Comparison of ENCODE assay signal across 15 cellular contexts in genomic region chr22:31628362-31628761, GRCh38. TPM values are rescaled to one million over a fixed set of nuclear protein-coding genes. Genes with fewer than 3 reads are reported as not detected.
A peak's percentile ranks its signal among the peaks of the same experiment; 100 is the strongest.
DNase-seq lines count a peak whose midpoint lies in the region; ATAC-seq and TF ChIP-seq lines count a peak whose summit lies in the region.
"Had no signal": no experiment of that assay in that cellular context is flagged by ENCODE, and none has a peak within 500 bp of the region (broad histone marks: within the 10 kb centered on the region; RNA-seq: fewer than 3 reads in every experiment).

No MANE protein-coding gene starts in this region.

- POLR2A ChIA-PET in T-cell (lab: Charles Lee), result no interaction called here

- no peaks in the 10 kb centered on the region for H3K27me3 ChIP-seq in dorsolateral prefrontal cortex
- H3K27me3 ChIP-seq in gastroesophageal sphincter, result no peaks in the 10 kb centered on the region

- CTCF ChIA-PET in T-cell (lab: Charles Lee), result no interaction called here

- peaks cover 0 to 4% of the 10 kb centered on the region in 2 donors for H3K36me3 ChIP-seq in gastroesophageal sphincter

- H3K9me3 Mint-ChIP-seq in activated CD4-positive, alpha-beta T cell treated with anti-CD3 and anti-CD28 coated beads, Interleukin-2, amount 10 ng/mL, durations not matched to agents 24 days and 14 days, result no peaks in the 10 kb centered on the region
- no peaks in the 10 kb centered on the region for H3K9me3 Mint-ChIP-seq in T-cell
- no peaks in the 10 kb centered on the region for H3K9me3 Mint-ChIP-seq in stimulated activated naive B cell treated with anti-CD40 and anti-IgM and Interleukin-4, amounts not matched to agents 10 μg/mL and 1 μg/mL and 100 μg/mL, for 72 hours

- peak overlapping the region; percentile 90 for H3K4me3 Mint-ChIP-seq in activated CD4-positive, alpha-beta T cell treated with anti-CD3 and anti-CD28 coated beads, Interleukin-2, amount 10 ng/mL, durations not matched to agents 24 days and 14 days
- H3K4me3 Mint-ChIP-seq in T-cell, result peak overlapping the region in 1 of 3 donors; percentile 82
- peak overlapping the region in 1 of 2 donors; percentile 93 for H3K4me3 Mint-ChIP-seq in stimulated activated naive B cell treated with anti-CD40 and anti-IgM and Interleukin-4, amounts not matched to agents 10 μg/mL and 1 μg/mL and 100 μg/mL, for 72 hours

- H3K27me3 Mint-ChIP-seq in activated CD4-positive, alpha-beta T cell treated with anti-CD3 and anti-CD28 coated beads, Interleukin-2, amount 10 ng/mL, durations not matched to agents 24 days and 14 days, result no peaks in the 10 kb centered on the region
- H3K27me3 Mint-ChIP-seq in T-cell, result no peaks in the 10 kb centered on the region
- H3K27me3 Mint-ChIP-seq in stimulated activated naive B cell treated with anti-CD40 and anti-IgM and Interleukin-4, amounts not matched to agents 10 μg/mL and 1 μg/mL and 100 μg/mL, for 72 hours, result no peaks in the 10 kb centered on the region

- H3K27ac ChIP-seq in dorsolateral prefrontal cortex (peak overlapping the region in 37 of 59 donors; percentile 22 to 98 (median 93)), gastroesophageal sphincter (peak overlapping the region in 1 of 4 donors; percentile 59)
- H3K27ac ChIP-seq: A549, HL-60 had no signal

- no peak for TF ChIP-seq POLR2A in gastroesophageal sphincter (IDR thresholded peaks at IDR 0.05)

- intact Hi-C loops in activated CD4-positive, alpha-beta T cell treated with anti-CD3 and anti-CD28 coated beads, Interleukin-2, amount 10 ng/mL, durations not matched to agents 24 days and 14 days (cut with micrococcal nuclease), result no loop called here
- intact Hi-C loops in dorsolateral prefrontal cortex (cut with DNase I), result loop anchor here in 1 of 2 donors (10.0 kb wide), 2 partner anchors 234 to 284 kb away; partner anchors contain the start of genes DRG1 and PATZ1

- peaks cover 4 to 73% (median 35%) of the 10 kb centered on the region in 3 donors for H3K4me1 ChIP-seq in gastroesophageal sphincter

- peaks cover 18% of the 10 kb centered on the region for H3K36me3 Mint-ChIP-seq in activated CD4-positive, alpha-beta T cell treated with anti-CD3 and anti-CD28 coated beads, Interleukin-2, amount 10 ng/mL, durations not matched to agents 24 days and 14 days (ENCODE audit: low read depth)
- no peaks in the 10 kb centered on the region for H3K36me3 Mint-ChIP-seq in T-cell
- H3K36me3 Mint-ChIP-seq in stimulated activated naive B cell treated with anti-CD40 and anti-IgM and Interleukin-4, amounts not matched to agents 10 μg/mL and 1 μg/mL and 100 μg/mL, for 72 hours, result peaks cover 26 to 51% of the 10 kb centered on the region in 2 donors

- peak overlapping the region; percentile 30 for H3K27ac Mint-ChIP-seq in activated CD4-positive, alpha-beta T cell treated with anti-CD3 and anti-CD28 coated beads, Interleukin-2, amount 10 ng/mL, durations not matched to agents 24 days and 14 days
- peak overlapping the region; percentile 81 to 84 for H3K27ac Mint-ChIP-seq in T-cell
- peak overlapping the region; percentile 67 for H3K27ac Mint-ChIP-seq in stimulated activated naive B cell treated with anti-CD40 and anti-IgM and Interleukin-4, amounts not matched to agents 10 μg/mL and 1 μg/mL and 100 μg/mL, for 72 hours

- DNase-seq in activated CD4-positive, alpha-beta T cell treated with anti-CD3 and anti-CD28 coated beads, Interleukin-2, amount 10 ng/mL, durations not matched to agents 24 days and 14 days, result no peak
- no peak for DNase-seq in activated CD4-positive, alpha-beta T cell treated with anti-CD3 and anti-CD28 coated beads, Interleukin-2, amount 50 U/mL, for 4 hours
- DNase-seq in T-cell (no peak), dorsolateral prefrontal cortex (no peak)
- no peak for DNase-seq in stimulated activated naive B cell treated with anti-CD40 and anti-IgM and Interleukin-4, amounts not matched to agents 10 μg/mL and 1 μg/mL and 100 μg/mL, for 72 hours
- DNase-seq: activated CD4-positive, alpha-beta T cell treated with anti-CD3 and anti-CD28 coated beads, Interleukin-2, amount 50 U/mL, for 1 hour; DMS153; glutamatergic neuron had no signal

- H3K4me1 Mint-ChIP-seq in activated CD4-positive, alpha-beta T cell treated with anti-CD3 and anti-CD28 coated beads, Interleukin-2, amount 10 ng/mL, durations not matched to agents 24 days and 14 days, result peaks cover 29% of the 10 kb centered on the region
- H3K4me1 Mint-ChIP-seq in T-cell, result peaks cover 50 to 57% (median 53%) of the 10 kb centered on the region in 3 donors
- H3K4me1 Mint-ChIP-seq in stimulated activated naive B cell treated with anti-CD40 and anti-IgM and Interleukin-4, amounts not matched to agents 10 μg/mL and 1 μg/mL and 100 μg/mL, for 72 hours, result peaks cover 51 to 88% of the 10 kb centered on the region in 2 donors

- H3K4me3 ChIP-seq in dorsolateral prefrontal cortex (no peak overlapping the region), gastroesophageal sphincter (no peak overlapping the region)
- H3K4me3 ChIP-seq: A549, skin epidermis had no signal

- TF ChIP-seq CTCF in dorsolateral prefrontal cortex (IDR thresholded peaks at IDR 0.05 in 54 of 56, conservative IDR thresholded peaks at IDR 0.05 in 2 of 56; ENCODE audit: low read depth in 1 of 56, partially characterized antibody in 56 of 56) (no peak), gastroesophageal sphincter (IDR thresholded peaks at IDR 0.05) (no peak)

- no peak for TF ChIP-seq EP300 in gastroesophageal sphincter (IDR thresholded peaks at IDR 0.05)

- ATAC-seq in T-cell (replicated peaks in 1 of 4) (no peak), GM21367 (IDR thresholded peaks at IDR 0.05; ENCODE audit: unreplicated experiment) (no peak), gastroesophageal sphincter (no peak), GM18517 (IDR thresholded peaks at IDR 0.05; ENCODE audit: unreplicated experiment) (no peak)
- no peak for ATAC-seq in stimulated activated naive B cell treated with anti-CD40 and anti-IgM and Interleukin-4, amounts not matched to agents 10 μg/mL and 1 μg/mL and 100 μg/mL, for 72 hours (replicated peaks)
- ATAC-seq: A549, left lobe of liver had no signal

- H3K9me3 ChIP-seq in gastroesophageal sphincter, result no peaks in the 10 kb centered on the region
- H3K9me3 ChIP-seq: A549 had no signal

- WGBS in gastroesophageal sphincter (ENCODE audit: low coverage in 1 of 2), 2 donors, result no CpG with 5 or more reads among the region's 1 CpG

RNA-seq across cellular contexts. Expression of gene PISD, which starts 33.7 kb away (rescaled TPM):
- total RNA-seq in activated CD4-positive, alpha-beta T cell treated with anti-CD3 and anti-CD28 coated beads, Interleukin-2, amount 10 ng/mL, durations not matched to agents 24 days and 14 days, result 44.9 and 52.1 TPM in 2 replicates
- total RNA-seq in T-cell, result 10 to 100 TPM; 35.0 to 44.2 (median 39.3) TPM
- 100 to 1,000 TPM in 2 of 120 experiments, 10 to 100 TPM in 118; 48.4 to 108 (median 75.5) TPM for total RNA-seq in dorsolateral prefrontal cortex
- total RNA-seq in gastroesophageal sphincter, result 10 to 100 TPM; 10.1 to 32.7 (median 19.2) TPM

Comparison
In these comparisons a context has a peak if more than half of its experiments do, and no peak if none do; other contexts are left out.
1. H3K27ac Mint-ChIP-seq: peak in every context shown above with its lines; median percentile 82 in T-cell; 67 in stimulated activated naive B cell treated with anti-CD40 and anti-IgM and Interleukin-4, amounts not matched to agents 10 μg/mL and 1 μg/mL and 100 μg/mL, for 72 hours; 30 in activated CD4-positive, alpha-beta T cell treated with anti-CD3 and anti-CD28 coated beads, Interleukin-2, amount 10 ng/mL, durations not matched to agents 24 days and 14 days.